11 cellular contexts compared by ENCODE assay signal in the genomic region with DNA sequence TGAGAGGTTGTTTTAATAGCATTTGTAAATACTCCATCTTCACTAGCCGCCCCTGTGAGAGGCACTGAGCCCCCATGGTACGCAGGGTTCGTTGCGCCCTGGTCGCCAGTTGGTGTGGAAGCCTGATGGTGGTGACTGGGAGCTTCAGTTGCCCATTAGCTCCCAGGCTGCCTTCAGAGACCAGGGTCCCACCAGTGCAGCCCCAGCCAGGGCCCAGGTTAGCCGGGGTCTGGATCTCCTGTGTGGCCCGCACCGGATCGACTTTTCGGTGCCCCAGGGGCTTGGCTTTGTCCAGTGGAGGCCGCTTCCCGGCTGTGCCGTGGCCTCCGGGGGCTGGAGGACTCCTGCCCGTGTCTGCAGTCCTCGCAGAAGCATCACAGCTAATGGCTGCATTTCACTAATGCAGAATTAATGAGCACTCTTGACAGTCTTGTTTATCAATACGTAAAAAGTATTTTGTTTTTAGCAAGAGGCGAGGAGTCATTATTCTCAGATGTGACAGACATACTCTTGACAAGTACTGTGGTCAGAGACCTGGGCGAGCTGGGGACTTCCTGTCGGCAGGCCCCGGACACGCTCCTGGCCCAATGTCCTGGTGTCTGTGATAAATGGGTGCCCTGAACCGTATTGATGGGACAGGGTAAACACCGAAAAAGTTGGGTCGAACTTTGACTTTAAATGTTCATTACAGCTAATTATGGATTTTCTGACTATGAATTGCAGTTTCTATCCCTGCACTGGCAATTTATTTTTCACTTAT.
DNase-seq lines count a peak whose midpoint lies in the region; ATAC-seq and TF ChIP-seq lines count a peak whose summit lies in the region.
"Had no signal": no experiment of that assay in that cellular context is flagged by ENCODE, and none has a peak within 500 bp of the region (broad histone marks: within the 10 kb centered on the region; RNA-seq: fewer than 3 reads in every experiment).

No MANE protein-coding gene starts in this region.

- H3K9me3 ChIP-seq in PC-3 (ENCODE audit: low read length) (no peaks in the 10 kb centered on the region), mesenchymal stem cell (ENCODE audit: control insufficient read depth, low read length) (no peaks in the 10 kb centered on the region)
- H3K9me3 ChIP-seq: vagina had no signal

- peak overlapping the region; percentile 99 for H3K27ac ChIP-seq in PC-3 (ENCODE audit: low read length)
- peak overlapping the region; percentile 99 for H3K27ac ChIP-seq in caudate nucleus (ENCODE audit: low read depth, low read length)
- H3K27ac ChIP-seq in mesenchymal stem cell (ENCODE audit: low read length, poor library complexity, severe bottlenecking) = no peak overlapping the region
- peak overlapping the region; percentile 100 for H3K27ac ChIP-seq in temporal lobe (ENCODE audit: low read depth, low read length)
- H3K27ac ChIP-seq: vagina had no signal

- no peak for DNase-seq in PC-3
- DNase-seq in caudate nucleus (lab: John Stamatoyannopoulos, UW) = no peak
- DNase-seq in mesenchymal stem cell = no peak
- no peak for DNase-seq in activated CD4-positive, CD25-positive, alpha-beta regulatory T cell treated with anti-CD3 and anti-CD28 coated beads, Interleukin-2, amount 50 U/mL, for 72 hours
- DNase-seq: CD4-positive, alpha-beta memory T cell; NCI-H1092 treated with DMSO at 0.1 percent for 48 hours; SW 1271 had no signal

- H3K9ac ChIP-seq in PC-3 (ENCODE audit: low read length) = peak overlapping the region; percentile 84
- H3K9ac ChIP-seq in mesenchymal stem cell (ENCODE audit: low read length) = no peak overlapping the region

- no peak overlapping the region for H2BK5ac ChIP-seq in mesenchymal stem cell (ENCODE audit: low read depth, low read length, poor library complexity, severe bottlenecking)

- H3K27me3 ChIP-seq in PC-3 (ENCODE audit: low read length) (no peaks in the 10 kb centered on the region), mesenchymal stem cell (ENCODE audit: control insufficient read depth in 1 of 2, insufficient read depth in 1 of 2, low read length in 2 of 2) (no peaks in the 10 kb centered on the region)
- H3K27me3 ChIP-seq: vagina had no signal

- peaks cover 32% of the 10 kb centered on the region for H3K4me1 ChIP-seq in PC-3 (ENCODE audit: insufficient read depth, low read length)
- H3K4me1 ChIP-seq in mesenchymal stem cell (ENCODE audit: control insufficient read depth, insufficient read depth, low read depth, low read length) = peaks cover 25% of the 10 kb centered on the region

- peaks cover 80% of the 10 kb centered on the region for H3K79me2 ChIP-seq in PC-3 (ENCODE audit: low read length)

- 87% methylated on average over 23 of the region's 25 CpGs for WGBS in mesenchymal stem cell

- peak overlapping the region in 1 of 2 experiments; percentile 6 for H3K4ac ChIP-seq in mesenchymal stem cell (ENCODE audit: low read depth in 1 of 2, low read length in 2 of 2)

- peaks cover 48% of the 10 kb centered on the region for H3K79me1 ChIP-seq in mesenchymal stem cell (replicated peaks; ENCODE audit: low read length, poor library complexity, severe bottlenecking)

- H3F3A ChIP-seq in PC-3 (ENCODE audit: low read length, unreplicated experiment) = peaks cover 8% of the 10 kb centered on the region

- H3K36me3 ChIP-seq in PC-3 (ENCODE audit: low read depth, low read length) (peaks cover 2% of the 10 kb centered on the region; the same call in 1 of the 2 replicates), mesenchymal stem cell (ENCODE audit: control insufficient read depth in 1 of 2, insufficient read depth in 2 of 2, low read depth in 1 of 2, low read length in 2 of 2) (peaks cover 7 to 36% of the 10 kb centered on the region in 2 experiments)

- H3K9me2 ChIP-seq in PC-3 (replicated peaks; ENCODE audit: low read length) = no peaks in the 10 kb centered on the region

- ATAC-seq in PC-3 = no peak
- no peak for ATAC-seq in GM18873 (IDR thresholded peaks at IDR 0.05; ENCODE audit: low FRiP score, unreplicated experiment)
- ATAC-seq in GM19328 (IDR thresholded peaks at IDR 0.05; ENCODE audit: unreplicated experiment) = no peak

- CTCF ChIA-PET in PC-3 (lab: Charles Lee) = interaction anchor here (0.7 kb wide), 1 partner anchor 32 kb away, joined by 3 read pairs; no protein-coding TSS in a partner anchor

- H4K20me1 ChIP-seq in PC-3 (ENCODE audit: low read length) = no peaks in the 10 kb centered on the region

- H3K4me3 ChIP-seq in PC-3 (ENCODE audit: low read length) (peak overlapping the region; percentile 49), mesenchymal stem cell (ENCODE audit: insufficient read depth in 1 of 2, low read depth in 1 of 2, low read length in 2 of 2) (no peak overlapping the region)
- H3K4me3 ChIP-seq: vagina had no signal

- no peak overlapping the region for H3K14ac ChIP-seq in mesenchymal stem cell (ENCODE audit: low read length in 2 of 2)

- peak overlapping the region in 1 of 2 experiments; percentile 31 for H3K18ac ChIP-seq in mesenchymal stem cell (ENCODE audit: low read depth in 1 of 2, low read length in 2 of 2)

- H4K8ac ChIP-seq in mesenchymal stem cell (ENCODE audit: low read length) = peak overlapping the region; percentile 21

- peak overlapping the region in 1 of 2 experiments; percentile 33 for H2BK12ac ChIP-seq in mesenchymal stem cell (ENCODE audit: low read length in 2 of 2)

- POLR2A ChIA-PET in PC-3 (lab: Charles Lee; ENCODE audit: unreplicated experiment) = interaction anchor here (0.9 kb wide), 1 partner anchor 19 kb away, joined by 8 read pairs; no protein-coding TSS in a partner anchor

- H2AFZ ChIP-seq in PC-3 (ENCODE audit: low read length) (no peak overlapping the region), mesenchymal stem cell (ENCODE audit: low read depth, low read length) (no peak overlapping the region)

- H3K23ac ChIP-seq in mesenchymal stem cell (ENCODE audit: low read length in 2 of 2) = no peak overlapping the region

- no peak overlapping the region for H2BK120ac ChIP-seq in mesenchymal stem cell (ENCODE audit: low read depth, low read length)

- no peak for TF ChIP-seq CTCF in PC-3 (conservative IDR thresholded peaks at IDR 0.05; ENCODE audit: low read depth, low read length)

- H3K4me2 ChIP-seq in PC-3 (ENCODE audit: low read length) (peak overlapping the region; percentile 81), mesenchymal stem cell (ENCODE audit: low read length, poor library complexity, severe bottlenecking) (no peak overlapping the region)

- BruUV-seq in PC-3 (replicated peaks; lab: Mats Ljungman, UMichigan) = no TSS peak

- H2BK15ac ChIP-seq in mesenchymal stem cell (ENCODE audit: low read depth, poor library complexity, severe bottlenecking) = no peak overlapping the region

- no peak overlapping the region for H2AK5ac ChIP-seq in mesenchymal stem cell (ENCODE audit: low read length, severe bottlenecking)

- intact Hi-C loops in PC-3 (cut with micrococcal nuclease) = loop anchor here (1.0 to 5.0 kb wide), 2 partner anchors 20 to 34 kb away; no protein-coding TSS in a partner anchor

- H4K91ac ChIP-seq in mesenchymal stem cell (ENCODE audit: low read length) = peak overlapping the region; percentile 22
